In genomic region chr7:109473172-109473571, GRCh38 we compare ENCODE assay signal across 20 cellular contexts.
DNase-seq lines count a peak whose midpoint lies in the region; ATAC-seq, FAIRE-seq and TF ChIP-seq lines count a peak whose summit lies in the region.
"Had no signal": no experiment of that assay in that cellular context is flagged by ENCODE, and none has a peak within 500 bp of the region (broad histone marks: within the 10 kb centered on the region; RNA-seq: fewer than 3 reads in every experiment).

No MANE protein-coding gene starts in this region.

- TF ChIP-seq CTCF in HepG2 (CRISPR knock-in tag; IDR thresholded peaks at IDR 0.05), result no peak
- no peak for TF ChIP-seq CTCF in right lobe of liver (IDR thresholded peaks at IDR 0.05)
- TF ChIP-seq CTCF in upper lobe of left lung (IDR thresholded peaks at IDR 0.05), result no peak

- WGBS in HepG2 (ENCODE audit: low lambda C conversion rate), result 2% methylated on average over 1 of the region's 1 CpG
- 88% methylated on average over 1 of the region's 1 CpG for WGBS in right lobe of liver (ENCODE audit: insufficient coverage, low coverage, low lambda C conversion rate, missing lambda C conversion rate)
- 96 to 98% methylated on average over 1 of the region's 1 CpG for WGBS in upper lobe of left lung, 2 donors

- H3K27ac ChIP-seq in HepG2 (ENCODE audit: extremely low read length, insufficient read depth, low read length), result no peak overlapping the region
- H3K27ac ChIP-seq in right lobe of liver, result no peak overlapping the region
- no peak overlapping the region for H3K27ac ChIP-seq in upper lobe of left lung
- H3K27ac ChIP-seq: A549; BLaER1 treated with 17β-estradiol and CSF1 and Interleukin-3, amounts not matched to agents 10 nM and 100 nM; C4-2B had no signal

- H3K27me3 ChIP-seq in HepG2 (ENCODE audit: control insufficient read depth in 1 of 2, insufficient read depth in 2 of 2, low read length in 2 of 2) (no peaks in the 10 kb centered on the region), right lobe of liver (no peaks in the 10 kb centered on the region), upper lobe of left lung (no peaks in the 10 kb centered on the region)
- H3K27me3 ChIP-seq: BLaER1 treated with 17β-estradiol and CSF1 and Interleukin-3, amounts not matched to agents 10 nM and 100 nM had no signal

- H4K20me1 ChIP-seq in HepG2 (ENCODE audit: insufficient read depth, low read length), result no peaks in the 10 kb centered on the region
- H4K20me1 ChIP-seq: BLaER1 treated with 17β-estradiol and CSF1 and Interleukin-3, amounts not matched to agents 10 nM and 100 nM had no signal

- in situ Hi-C loops in HepG2 (cut with HindIII; ENCODE audit: extremely low pct_ligation_motif_present, low pct_unique_long_range_greater_than_20kb), result no loop called here

- TF ChIP-seq EP300 in HepG2 (IDR thresholded peaks at IDR 0.05; ENCODE audit: low read depth in 2 of 2, low read length in 2 of 2) (no peak), HepG2 (CRISPR knock-in tag; IDR thresholded peaks at IDR 0.05; ENCODE audit: borderline replicate concordance) (no peak), upper lobe of left lung (IDR thresholded peaks at IDR 0.05) (no peak)

- intact Hi-C loops in HepG2 (cut with micrococcal nuclease; ENCODE audit: unreplicated experiment), result no loop called here
- intact Hi-C loops in right lobe of liver (cut with DNase I), result no loop called here

- H3K79me2 ChIP-seq in HepG2 (ENCODE audit: insufficient read depth, low read length), result no peaks in the 10 kb centered on the region

- H3K9ac ChIP-seq in HepG2 (ENCODE audit: insufficient read depth, low read depth, low read length), result no peak overlapping the region
- H3K9ac ChIP-seq: BLaER1 treated with 17β-estradiol and CSF1 and Interleukin-3, amounts not matched to agents 10 nM and 100 nM had no signal

- CTCF ChIA-PET in HepG2 (lab: Yijun Ruan, JAX; ENCODE audit: low intra/inter-chr PET ratio, low total read pairs), result no interaction called here

- H2AFZ ChIP-seq in HepG2 (ENCODE audit: low read length), result no peak overlapping the region

- TF ChIP-seq POLR2A in HepG2 (IDR thresholded peaks at IDR 0.05; ENCODE audit: insufficient read depth in 1 of 2, low read depth in 2 of 2, low read length in 2 of 2), result no peak
- no peak for TF ChIP-seq POLR2A in right lobe of liver (IDR thresholded peaks at IDR 0.05)
- TF ChIP-seq POLR2A in upper lobe of left lung (IDR thresholded peaks at IDR 0.05), result no peak

- H3K4me1 ChIP-seq in HepG2 (ENCODE audit: insufficient read depth, low read length) (no peaks in the 10 kb centered on the region), right lobe of liver (no peaks in the 10 kb centered on the region), upper lobe of left lung (no peaks in the 10 kb centered on the region)
- H3K4me1 ChIP-seq: A549; BLaER1 treated with 17β-estradiol and CSF1 and Interleukin-3, amounts not matched to agents 10 nM and 100 nM; Caco-2 had no signal

- H3K4me2 ChIP-seq in HepG2 (ENCODE audit: low read depth, low read length), result no peak overlapping the region
- H3K4me2 ChIP-seq: A549; BLaER1 treated with 17β-estradiol and CSF1 and Interleukin-3, amounts not matched to agents 10 nM and 100 nM had no signal

- H3K9me3 ChIP-seq in HepG2 (ENCODE audit: low read length) (no peaks in the 10 kb centered on the region), right lobe of liver (no peaks in the 10 kb centered on the region), upper lobe of left lung (no peaks in the 10 kb centered on the region)
- H3K9me3 ChIP-seq: A549; BLaER1 treated with 17β-estradiol and CSF1 and Interleukin-3, amounts not matched to agents 10 nM and 100 nM; Caco-2 had no signal

- ATAC-seq in HepG2 (no peak), right lobe of liver (no peak), HG02973 (IDR thresholded peaks at IDR 0.05; ENCODE audit: unreplicated experiment) (no peak), upper lobe of left lung (ENCODE audit: low FRiP score in 2 of 2) (no peak)
- ATAC-seq: A549; CD8-positive, alpha-beta T cell; GM12878 had no signal

- FAIRE-seq in HepG2 (lab: Jason Lieb, UNC) (no peak), G401.6 (lab: Jason Lieb, UNC) (peak; percentile 25)
- FAIRE-seq: A549, D721Med, GM12878, GM12892, GM18507 had no signal

- POLR2A ChIA-PET in HepG2 (lab: Yijun Ruan, JAX), result no interaction called here

- H3K36me3 ChIP-seq in HepG2 (replicated peaks in 1 of 2; ENCODE audit: control insufficient read depth in 1 of 2, insufficient read depth in 2 of 2, low read length in 2 of 2), result no peaks in the 10 kb centered on the region
- H3K36me3 ChIP-seq in right lobe of liver, result no peaks in the 10 kb centered on the region
- no peaks in the 10 kb centered on the region for H3K36me3 ChIP-seq in upper lobe of left lung
- H3K36me3 ChIP-seq: BLaER1 treated with 17β-estradiol and CSF1 and Interleukin-3, amounts not matched to agents 10 nM and 100 nM had no signal

- no TSS peak for BruUV-seq in HepG2 (replicated peaks; lab: Mats Ljungman, UMichigan)

- H3K4me3 ChIP-seq in HepG2 (replicated peaks in 1 of 3; ENCODE audit: insufficient read depth in 1 of 3, low read depth in 2 of 3, low read length in 3 of 3) (no peak overlapping the region), right lobe of liver (no peak overlapping the region), upper lobe of left lung (no peak overlapping the region)
- H3K4me3 ChIP-seq: A549; BLaER1 treated with 17β-estradiol and CSF1 and Interleukin-3, amounts not matched to agents 10 nM and 100 nM; GM12878 had no signal

- TF ChIP-seq RAD21 in HepG2 (CRISPR knock-in tag; IDR thresholded peaks at IDR 0.05), result no peak

- no peak for DNase-seq in HepG2 (ENCODE audit: low spot score)
- DNase-seq in right lobe of liver, result no peak
- no peak for DNase-seq in upper lobe of left lung
- DNase-seq: 8988T; AML-193; Caco-2; Calu3; CD4-positive, alpha-beta T cell; CD8-positive, alpha-beta T cell; DMS79 treated with DMSO at 0.1 percent for 48 hours; GDM1 had no signal

TF ChIP-seq in HepG2, 621 proteins besides CTCF, POLR2A, EP300 and RAD21:
- TF ChIP-seq RBM39 (IDR thresholded peaks at IDR 0.05; ENCODE audit: low read depth, low read length, poor library complexity, severe bottlenecking), result no peak
- TF ChIP-seq POGZ (CRISPR knock-in tag; IDR thresholded peaks at IDR 0.05), result no peak
- TF ChIP-seq MAFK (conservative IDR thresholded peaks at IDR 0.05 in 1 of 2, IDR thresholded peaks at IDR 0.05 in 1 of 2; ENCODE audit: low read length in 2 of 2), result peak; percentile 4 to 50; a peak in 2 of 4 replicates
- TF ChIP-seq ZBTB37 (CRISPR knock-in tag; IDR thresholded peaks at IDR 0.05), result no peak
- TF ChIP-seq GFI1 (CRISPR knock-in tag; IDR thresholded peaks at IDR 0.05; ENCODE audit: borderline replicate concordance), result no peak
- no peak for TF ChIP-seq ZNF3 (CRISPR knock-in tag; IDR thresholded peaks at IDR 0.05)
- TF ChIP-seq SSRP1 (CRISPR knock-in tag; IDR thresholded peaks at IDR 0.05), result no peak
- TF ChIP-seq JUND (CRISPR knock-in tag; IDR thresholded peaks at IDR 0.05), result no peak
- no peak for TF ChIP-seq ATF3 (CRISPR knock-in tag; IDR thresholded peaks at IDR 0.05)
